11 cellular contexts compared by ENCODE assay signal in the genomic region with DNA sequence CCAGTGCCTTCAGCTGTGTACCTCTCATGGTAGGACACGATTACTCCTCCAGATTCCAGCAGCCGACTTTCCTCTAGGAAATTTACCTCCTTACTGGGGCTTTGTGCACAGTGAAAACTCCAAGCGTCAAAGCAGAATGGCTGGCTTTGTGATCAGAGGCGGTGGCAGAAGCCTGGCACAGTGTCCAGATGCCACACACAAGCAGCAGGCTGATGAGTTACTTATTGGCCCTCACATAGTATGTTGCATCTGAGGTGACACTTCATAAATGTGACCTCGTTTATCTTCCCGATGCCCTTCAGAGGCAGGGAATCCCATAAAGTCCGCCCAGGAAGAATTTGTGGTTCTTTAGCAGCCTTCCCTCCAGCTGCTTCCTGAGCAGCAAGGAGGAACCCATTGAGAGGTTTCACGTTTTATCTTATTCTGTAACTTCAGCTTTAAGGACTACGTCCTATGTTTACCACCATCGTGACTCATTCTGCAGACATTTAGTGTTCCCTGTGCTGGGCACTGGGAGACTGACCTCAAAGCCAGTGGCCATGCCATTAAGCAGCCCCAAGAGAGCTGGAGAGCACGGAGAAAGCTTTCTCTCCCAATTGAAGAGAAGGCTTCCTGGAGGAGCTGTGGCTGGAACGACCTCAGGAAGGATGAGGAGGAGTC.
DNase-seq lines count a peak whose midpoint lies in the region; ATAC-seq, FAIRE-seq and TF ChIP-seq lines count a peak whose summit lies in the region.
"Had no signal": no experiment of that assay in that cellular context is flagged by ENCODE, and none has a peak within 500 bp of the region (broad histone marks: within the 10 kb centered on the region; RNA-seq: fewer than 3 reads in every experiment).

No MANE protein-coding gene starts in this region.

- peak; percentile 88 for ATAC-seq in PC-3

- TF ChIP-seq EP300 in H1 (IDR thresholded peaks at IDR 0.05; ENCODE audit: borderline replicate concordance in 1 of 2, low read depth in 2 of 2, low read length in 2 of 2) = no peak

- H3K36me3 ChIP-seq in PC-3 (ENCODE audit: low read depth, low read length) (no peaks in the 10 kb centered on the region), H1 (ENCODE audit: control insufficient read depth in 2 of 4, insufficient read depth in 4 of 4, low read length in 3 of 4) (no peaks in the 10 kb centered on the region)

- WGBS in H1 (ENCODE audit: extremely low coverage in 1 of 2, insufficient coverage in 1 of 2, insufficient read length in 1 of 2, insufficient replicate concordance in 2 of 2, low coverage in 1 of 2, low lambda C conversion rate in 2 of 2, missing lambda C conversion rate in 1 of 2), 2 experiments = 87% methylated on average over 12 of the region's 12 CpGs; no CpG with 5 or more reads in 1 of the 2 experiments

- TF ChIP-seq RAD21 in H1 (IDR thresholded peaks at IDR 0.05 in 1 of 2, conservative IDR thresholded peaks at IDR 0.05 in 1 of 2; ENCODE audit: low read depth in 2 of 2, low read length in 2 of 2) = no peak

- peak overlapping the region; percentile 56; the same call in 1 of the 2 replicates for H2AFZ ChIP-seq in PC-3 (ENCODE audit: low read length)
- H2AFZ ChIP-seq in H1 (ENCODE audit: low read length) = no peak overlapping the region

- no peak overlapping the region for H4K5ac ChIP-seq in H1 (ENCODE audit: insufficient read length, low read depth, low read length)

- CTCF ChIA-PET in PC-3 (lab: Charles Lee) (interaction anchor here (0.6 kb wide), 1 partner anchor 640 kb away, joined by 10 read pairs; no protein-coding TSS in a partner anchor), H1 (lab: Charles Lee; ENCODE audit: partially characterized antibody) (interaction anchor here (0.6 to 2.9 kb wide), 4 partner anchors 10 to 220 kb away, joined by 3 to 18 read pairs (median 4); no protein-coding TSS in a partner anchor)

- H3K79me2 ChIP-seq in PC-3 (ENCODE audit: low read length) (no peaks in the 10 kb centered on the region), H1 (ENCODE audit: control insufficient read depth in 1 of 2, insufficient read depth in 2 of 2, low read length in 2 of 2) (no peaks in the 10 kb centered on the region)

- H3K14ac ChIP-seq in H1 (ENCODE audit: insufficient read length) = no peak overlapping the region

- H3K27ac ChIP-seq in PC-3 (ENCODE audit: low read length) = no peak overlapping the region
- H3K27ac ChIP-seq in H1 (ENCODE audit: low read depth, low read length) = no peak overlapping the region

- H3K4me3 ChIP-seq in PC-3 (ENCODE audit: low read length) = no peak overlapping the region
- no peak overlapping the region for H3K4me3 ChIP-seq in H1 (ENCODE audit: extremely low read depth in 1 of 4, insufficient read depth in 2 of 4, low read depth in 3 of 4, low read length in 4 of 4)

- no peak overlapping the region for H2BK120ac ChIP-seq in H1 (replicated peaks; ENCODE audit: low read depth, low read length)

- no peaks in the 10 kb centered on the region for H3K9me3 ChIP-seq in PC-3 (ENCODE audit: low read length)
- no peaks in the 10 kb centered on the region for H3K9me3 ChIP-seq in H1 (ENCODE audit: insufficient read depth in 2 of 2, low read depth in 1 of 2, low read length in 1 of 2)

- POLR2A ChIA-PET in PC-3 (lab: Charles Lee; ENCODE audit: unreplicated experiment) = no interaction called here
- POLR2A ChIA-PET in H1 (lab: Charles Lee; ENCODE audit: partially characterized antibody) = no interaction called here

- peak; percentile 83 for DNase-seq in ELR (ENCODE audit: low read depth)
- peak; percentile 64 for DNase-seq in PC-3
- no peak for DNase-seq in H1 (ENCODE audit: low read depth in 1 of 2, low spot score in 2 of 2)
- no peak for DNase-seq in progenitor cell of endocrine pancreas (ENCODE audit: low spot score, unreplicated experiment)
- no peak for DNase-seq in effector CD4-positive, alpha-beta T cell
- no peak for DNase-seq in germinal center (ENCODE audit: low spot score)
- no peak for DNase-seq in NCI-H1092 (lab: John Stamatoyannopoulos, UW)
- no peak for DNase-seq in COR-L47 (lab: John Stamatoyannopoulos, UW)
- DNase-seq: DND-41, NCI-H2171 treated with DMSO at 0.1 percent for 48 hours had no signal

- no peaks in the 10 kb centered on the region for H3K23me2 ChIP-seq in H1 (ENCODE audit: low read depth, low read length)

- no peaks in the 10 kb centered on the region for H3K9me2 ChIP-seq in PC-3 (replicated peaks; ENCODE audit: low read length)

- H3K27ac Mint-ChIP-seq in progenitor cell of endocrine pancreas = peak overlapping the region; percentile 7

- H3K23ac ChIP-seq in H1 (ENCODE audit: insufficient read length) = no peak overlapping the region

- H3K27me3 Mint-ChIP-seq in progenitor cell of endocrine pancreas = no peaks in the 10 kb centered on the region

- H2BK12ac ChIP-seq in H1 (ENCODE audit: low read depth, low read length) = no peak overlapping the region

- intact Hi-C loops in PC-3 (cut with micrococcal nuclease) = no loop called here

- H3K4me2 ChIP-seq in PC-3 (ENCODE audit: low read length) = peak overlapping the region; percentile 27; the same call in 1 of the 2 replicates
- H3K4me2 ChIP-seq in H1 (ENCODE audit: insufficient read depth in 1 of 2, low read depth in 2 of 2, low read length in 2 of 2) = no peak overlapping the region

- no peak for TF ChIP-seq CTCF in PC-3 (conservative IDR thresholded peaks at IDR 0.05; ENCODE audit: low read depth, low read length)
- TF ChIP-seq CTCF in H1 (IDR thresholded peaks at IDR 0.05; ENCODE audit: control extremely low read depth in 1 of 3, insufficient read depth in 1 of 3, low read depth in 1 of 3, low read length in 3 of 3) = no peak
- no peak for TF ChIP-seq CTCF in progenitor cell of endocrine pancreas (IDR thresholded peaks at IDR 0.05; ENCODE audit: unreplicated experiment)

- H3K4ac ChIP-seq in H1 (replicated peaks; ENCODE audit: insufficient read length, low read depth, low read length) = no peak overlapping the region

- H3K56ac ChIP-seq in H1 (replicated peaks; ENCODE audit: insufficient read length, low read depth, low read length) = no peak overlapping the region

- no peaks in the 10 kb centered on the region for H3K27me3 ChIP-seq in PC-3 (ENCODE audit: low read length)
- H3K27me3 ChIP-seq in H1 (replicated peaks in 1 of 4; ENCODE audit: control insufficient read depth in 3 of 4, extremely low read depth in 1 of 4, insufficient read depth in 3 of 4, low read length in 3 of 4) = no peaks in the 10 kb centered on the region; a peak in 1 of 7 replicates

- H4K8ac ChIP-seq in H1 (ENCODE audit: extremely low read depth, insufficient read depth, low read length) = peak overlapping the region; percentile 53; the same call in 1 of the 2 replicates

- no peak overlapping the region for H2BK20ac ChIP-seq in H1 (ENCODE audit: low read length)

- no peak overlapping the region for H3K4me3 Mint-ChIP-seq in progenitor cell of endocrine pancreas (ENCODE audit: low read depth)
- H3K4me3 Mint-ChIP-seq: nephron had no signal

- no peak for TF ChIP-seq POLR2A in H1 (IDR thresholded peaks at IDR 0.05; ENCODE audit: control extremely low read depth in 1 of 2, low read depth in 2 of 2, low read length in 2 of 2)

- H3K4me1 ChIP-seq in PC-3 (ENCODE audit: insufficient read depth, low read length) (peaks cover 8% of the 10 kb centered on the region; the same call in 1 of the 2 replicates), H1 (replicated peaks in 1 of 4; ENCODE audit: control insufficient read depth in 3 of 4, insufficient read depth in 4 of 4, low read length in 3 of 4) (peaks cover 1 to 6% (median 6%) of the 10 kb centered on the region in 4 experiments; a peak in 5 of 7 replicates)

- H4K91ac ChIP-seq in H1 (replicated peaks; ENCODE audit: insufficient read length, low read length) = no peak overlapping the region

- no peaks in the 10 kb centered on the region for H3F3A ChIP-seq in PC-3 (ENCODE audit: low read length, unreplicated experiment)

- peaks cover 23% of the 10 kb centered on the region for H3K4me1 Mint-ChIP-seq in progenitor cell of endocrine pancreas (ENCODE audit: low read depth)

- H3K79me1 ChIP-seq in H1 (ENCODE audit: low read depth, low read length) = no peaks in the 10 kb centered on the region

- H2AK5ac ChIP-seq in H1 (ENCODE audit: low read depth, low read length) = no peak overlapping the region

- no peak overlapping the region for H2BK5ac ChIP-seq in H1 (ENCODE audit: low read depth, low read length)

- BruUV-seq in PC-3 (replicated peaks; lab: Mats Ljungman, UMichigan) = no TSS peak

- H3K18ac ChIP-seq in H1 (ENCODE audit: extremely low read depth, low read length) = no peak overlapping the region

- H4K20me1 ChIP-seq in PC-3 (ENCODE audit: low read length) = no peaks in the 10 kb centered on the region
- H4K20me1 ChIP-seq in H1 (replicated peaks in 1 of 2; ENCODE audit: control insufficient read depth in 1 of 2, insufficient read depth in 2 of 2, low read length in 2 of 2) = no peaks in the 10 kb centered on the region

- no peak for FAIRE-seq in H1 (lab: Jason Lieb, UNC)

- H3K9me3 Mint-ChIP-seq in progenitor cell of endocrine pancreas (ENCODE audit: low read depth) = no peaks in the 10 kb centered on the region
- H3K9me3 Mint-ChIP-seq: nephron had no signal

- peaks cover 4% of the 10 kb centered on the region for H3K36me3 Mint-ChIP-seq in progenitor cell of endocrine pancreas (ENCODE audit: insufficient read depth)

- no peak overlapping the region for H3K9ac ChIP-seq in PC-3 (ENCODE audit: low read length)
- no peak overlapping the region for H3K9ac ChIP-seq in H1 (replicated peaks in 1 of 4; ENCODE audit: extremely low read depth in 1 of 4, low read depth in 3 of 4, low read length in 3 of 4)

- no peak overlapping the region for H2BK15ac ChIP-seq in H1 (ENCODE audit: low read length)

TF ChIP-seq in H1, 55 proteins besides CTCF, POLR2A, EP300 and RAD21:
- TF ChIP-seq RXRA (IDR thresholded peaks at IDR 0.05; ENCODE audit: insufficient read depth, low read depth, low read length) = no peak
- TF ChIP-seq, protein P1, sequence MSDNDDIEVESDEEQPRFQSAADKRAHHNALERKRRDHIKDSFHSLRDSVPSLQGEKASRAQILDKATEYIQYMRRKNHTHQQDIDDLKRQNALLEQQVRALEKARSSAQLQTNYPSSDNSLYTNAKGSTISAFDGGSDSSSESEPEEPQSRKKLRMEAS (IDR thresholded peaks at IDR 0.05) = no peak
- TF ChIP-seq JUN (IDR thresholded peaks at IDR 0.05; ENCODE audit: low read depth, low read length) = no peak
- no peak for TF ChIP-seq RFX5 (IDR thresholded peaks at IDR 0.05; ENCODE audit: borderline replicate concordance, low read depth, low read length)
- no peak for TF ChIP-seq PHF8 (conservative IDR thresholded peaks at IDR 0.05; ENCODE audit: low read depth, low read length)
- no peak for TF ChIP-seq BRCA1 (IDR thresholded peaks at IDR 0.05; ENCODE audit: low read depth, low read length)
- no peak for TF ChIP-seq TBP (IDR thresholded peaks at IDR 0.05; ENCODE audit: low read depth, low read length)
- no peak for TF ChIP-seq CHD2 (IDR thresholded peaks at IDR 0.05; ENCODE audit: low read length)

Comparison
In these comparisons a context has a peak if more than half of its experiments do, and no peak if none do; other contexts are left out.
1. DNase-seq: peak in ELR (single experiment) and PC-3 (single experiment); none in H1 (0 of 2), progenitor cell of endocrine pancreas (single experiment), effector CD4-positive, alpha-beta T cell (single experiment), germinal center (single experiment), NCI-H1092 (single experiment) and COR-L47 (single experiment).